Comparison of ENCODE assay signal across 8 cellular contexts in genomic region chr2:6917071-6917760, GRCh38. TPM values are rescaled to one million over a fixed set of nuclear protein-coding genes. Genes with fewer than 3 reads are reported as not detected.
DNase-seq lines count a peak whose midpoint lies in the region; ATAC-seq and TF ChIP-seq lines count a peak whose summit lies in the region.

Gene RNF144A, plus strand, starts transcription at chr2:6917412. Its CDS starts 79,515 bp downstream, at chr2:6996927.

- no peaks in the 10 kb centered on the region for H3K36me3 ChIP-seq in lower lobe of right lung

- H3K27me3 ChIP-seq in dorsolateral prefrontal cortex (no peaks in the 10 kb centered on the region), lower lobe of right lung (ENCODE audit: low read depth) (no peaks in the 10 kb centered on the region)

- intact Hi-C loops in dorsolateral prefrontal cortex (cut with DNase I): loop anchor here (5.0 kb wide), 3 partner anchors 50 to 120 kb away; no protein-coding TSS in a partner anchor
- intact Hi-C loops in lower lobe of right lung (cut with DNase I): no loop called here

- H3K4me1 ChIP-seq in lower lobe of right lung: peaks cover 24% of the 10 kb centered on the region

- H3K4me3 ChIP-seq in dorsolateral prefrontal cortex: peak within 1 kb of the TSS; percentile 59 to 93 (median 82)
- peak within 1 kb of the TSS; percentile 69 for H3K4me3 ChIP-seq in lower lobe of right lung

- TF ChIP-seq CTCF in dorsolateral prefrontal cortex (IDR thresholded peaks at IDR 0.05 in 54 of 56, conservative IDR thresholded peaks at IDR 0.05 in 2 of 56; ENCODE audit: low read depth in 1 of 56, partially characterized antibody in 56 of 56): peak in 54 of 56 donors; percentile 22 to 72 (median 53)
- TF ChIP-seq CTCF in lower lobe of right lung (IDR thresholded peaks at IDR 0.05): peak; percentile 47

- ATAC-seq in HG02943 (IDR thresholded peaks at IDR 0.05; ENCODE audit: low read depth, unreplicated experiment) (peak; percentile 81), lower lobe of right lung (peak; percentile 93 to 95)

- DNase-seq in NCI-H2107 (lab: John Stamatoyannopoulos, UW): peak; percentile 30
- no peak for DNase-seq in NCI-H2107 treated with DMSO at 0.1 percent for 48 hours (lab: John Stamatoyannopoulos, UW; ENCODE audit: unreplicated experiment)
- DNase-seq in NCI-H2171 treated with DMSO at 0.1 percent for 48 hours (lab: John Stamatoyannopoulos, UW): peak; percentile 57
- DNase-seq in activated CD4-positive, alpha-beta T cell treated with anti-CD3 and anti-CD28 coated beads, Interleukin-2, amount 50 U/mL, for 4 hours: peak; percentile 59 to 60
- DNase-seq in dorsolateral prefrontal cortex: peak in 8 of 10 donors; percentile 55 to 87 (median 71)
- peak; percentile 74 for DNase-seq in lower lobe of right lung
- peak; percentile 47 for DNase-seq in stimulated activated CD8-positive, alpha-beta memory T cell treated with anti-CD3 and anti-CD28 coated beads, Interleukin-12 subunit alpha, Interleukin-12 subunit beta, amount 100 ng/mL, for 24 hours (ENCODE audit: extremely low read depth)

- H3K27ac ChIP-seq in dorsolateral prefrontal cortex: peak within 1 kb of the TSS; percentile 72 to 97 (median 92)
- peak within 1 kb of the TSS; percentile 74 for H3K27ac ChIP-seq in lower lobe of right lung

- H3K9me3 ChIP-seq in lower lobe of right lung: no peaks in the 10 kb centered on the region

RNA-seq across cellular contexts. Expression of gene RNF144A, which starts in this region (rescaled TPM):
- total RNA-seq in dorsolateral prefrontal cortex (100 to 1,000 TPM in 23 of 120 experiments, 10 to 100 TPM in 97; 49.5 to 144 (median 83.6) TPM), lower lobe of right lung (13.9 TPM)
